14 cellular contexts compared by ENCODE assay signal in the genomic region with DNA sequence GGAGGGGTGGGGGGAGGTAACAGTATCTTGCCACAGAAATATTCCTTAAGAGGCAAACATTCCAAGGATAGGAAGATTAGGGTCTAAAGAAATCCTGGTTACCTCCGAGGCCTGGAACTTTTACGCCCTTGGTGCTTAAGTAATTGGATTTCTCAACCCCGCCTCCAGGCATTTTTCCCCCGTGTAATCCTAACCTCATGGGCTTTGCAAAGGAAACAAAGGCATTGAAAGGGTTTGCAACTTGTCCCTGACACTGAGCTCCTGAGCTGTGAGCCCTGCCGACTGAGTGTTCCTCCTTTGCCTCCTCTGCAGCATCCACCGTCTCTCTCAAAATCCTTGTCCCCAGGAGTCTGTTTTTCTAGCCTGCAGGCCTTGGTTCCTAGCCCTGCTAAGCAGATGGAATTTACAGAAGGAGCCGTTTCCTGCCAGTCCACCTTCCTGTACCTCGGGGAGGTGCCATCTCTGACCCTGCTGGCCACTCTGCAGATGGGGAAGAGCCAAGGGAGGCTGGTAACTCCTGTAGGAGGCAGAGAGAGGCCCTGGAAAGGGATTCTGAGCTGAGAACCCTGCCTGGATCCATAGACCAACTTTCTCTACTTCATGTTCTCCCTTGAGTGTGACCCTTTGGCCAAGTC. TPM values are rescaled to one million over a fixed set of nuclear protein-coding genes. Genes with fewer than 3 reads are reported as not detected.
DNase-seq lines count a peak whose midpoint lies in the region; ATAC-seq and TF ChIP-seq lines count a peak whose summit lies in the region.
"Had no signal": no experiment of that assay in that cellular context is flagged by ENCODE, and none has a peak within 500 bp of the region (broad histone marks: within the 10 kb centered on the region; RNA-seq: fewer than 3 reads in every experiment).

No MANE protein-coding gene starts in this region.

- H3K4me3 ChIP-seq in SJCRH30: no peak overlapping the region
- H3K4me3 ChIP-seq in retinal pigment epithelial cell (ENCODE audit: low read length): no peak overlapping the region
- no peak overlapping the region for H3K4me3 ChIP-seq in psoas muscle
- H3K4me3 ChIP-seq: colonic mucosa had no signal

- intact Hi-C loops in psoas muscle (cut with DNase I): no loop called here

- H3K36me3 ChIP-seq in SJCRH30 (peaks cover 12% of the 10 kb centered on the region; the same call in 1 of the 2 replicates), psoas muscle (ENCODE audit: insufficient read depth in 1 of 2, low read depth in 1 of 2) (no peaks in the 10 kb centered on the region)
- H3K36me3 ChIP-seq: colonic mucosa had no signal

- TF ChIP-seq CTCF in retinal pigment epithelial cell (conservative IDR thresholded peaks at IDR 0.05; ENCODE audit: low read depth, low read length): no peak
- no peak for TF ChIP-seq CTCF in psoas muscle (IDR thresholded peaks at IDR 0.05)

- H3K27ac ChIP-seq in SJCRH30 (peak overlapping the region; percentile 64), epithelial cell of prostate (peak overlapping the region; percentile 44), psoas muscle (no peak overlapping the region)
- H3K27ac ChIP-seq: colonic mucosa had no signal

- H3K4me1 ChIP-seq in SJCRH30 (peaks cover 48% of the 10 kb centered on the region), psoas muscle (peaks cover 20% of the 10 kb centered on the region)
- H3K4me1 ChIP-seq: colonic mucosa had no signal

- peak; percentile 32 for DNase-seq in activated CD8-positive, alpha-beta memory T cell treated with anti-CD3 and anti-CD28 coated beads for 24 hours
- DNase-seq in activated CD8-positive, alpha-beta memory T cell treated with anti-CD3 and anti-CD28 coated beads, Interleukin-2, amount 50 U/mL, for 4 hours: no peak
- DNase-seq in SJCRH30 (peak; percentile 59 to 74), epithelial cell of prostate (ENCODE audit: low read depth, low spot score) (no peak), retinal pigment epithelial cell (ENCODE audit: low read depth) (peak; percentile 76), psoas muscle (no peak), 8988T (no peak)
- no peak for DNase-seq in activated CD4-positive, alpha-beta T cell treated with anti-CD3 and anti-CD28 coated beads for 1 hour
- DNase-seq: Caco-2; HFFc6; NCI-H2029; NK-92 treated with Interleukin-12 subunit alpha and Interleukin-12 subunit beta, amount 100 ng/mL, for 24 hours; nucleus accumbens had no signal

- whole genome bisulfite sequencing in psoas muscle, 3 donors: 46 to 51% (median 50%) methylated on average over 8 of the region's 8 CpGs

- no peak for ATAC-seq in psoas muscle

- H3K9me3 ChIP-seq in SJCRH30 (replicated peaks): no peaks in the 10 kb centered on the region
- no peaks in the 10 kb centered on the region for H3K9me3 ChIP-seq in psoas muscle
- H3K9me3 ChIP-seq: Caco-2, colonic mucosa had no signal

- no peaks in the 10 kb centered on the region for H3K27me3 ChIP-seq in SJCRH30
- H3K27me3 ChIP-seq in psoas muscle (ENCODE audit: insufficient read depth in 3 of 3, low read length in 2 of 3): no peaks in the 10 kb centered on the region
- H3K27me3 ChIP-seq: colonic mucosa had no signal

RNA-seq across cellular contexts. Expression of a gene that starts 24.2 kb away (rescaled TPM):
- total RNA-seq in SJCRH30 (2014; rRNA removed; shearing (Covaris generic)): 13.6 and 16.3 TPM in 2 replicates
- total RNA-seq in psoas muscle: 1 to 10 TPM; 1.7 to 4.8 (median 3.9) TPM
- 10 to 100 TPM in 1 of 3 donors, 1 to 10 TPM in 1, under 1 TPM in 1; 0.56 to 11.2 (median 1.0) TPM for polyA plus RNA-seq in psoas muscle

Comparison
In these comparisons a context has a peak if more than half of its experiments do, and no peak if none do; other contexts are left out.
1. DNase-seq: peak in activated CD8-positive, alpha-beta memory T cell treated with anti-CD3 and anti-CD28 coated beads for 24 hours (single experiment), SJCRH30 (2 of 2) and retinal pigment epithelial cell (single experiment); none in activated CD8-positive, alpha-beta memory T cell treated with anti-CD3 and anti-CD28 coated beads, Interleukin-2, amount 50 U/mL, for 4 hours (single experiment), epithelial cell of prostate (single experiment), psoas muscle (0 of 2), 8988T (single experiment) and activated CD4-positive, alpha-beta T cell treated with anti-CD3 and anti-CD28 coated beads for 1 hour (single experiment).